Comparison of ENCODE assay signal across 13 cellular contexts in the genomic region with DNA sequence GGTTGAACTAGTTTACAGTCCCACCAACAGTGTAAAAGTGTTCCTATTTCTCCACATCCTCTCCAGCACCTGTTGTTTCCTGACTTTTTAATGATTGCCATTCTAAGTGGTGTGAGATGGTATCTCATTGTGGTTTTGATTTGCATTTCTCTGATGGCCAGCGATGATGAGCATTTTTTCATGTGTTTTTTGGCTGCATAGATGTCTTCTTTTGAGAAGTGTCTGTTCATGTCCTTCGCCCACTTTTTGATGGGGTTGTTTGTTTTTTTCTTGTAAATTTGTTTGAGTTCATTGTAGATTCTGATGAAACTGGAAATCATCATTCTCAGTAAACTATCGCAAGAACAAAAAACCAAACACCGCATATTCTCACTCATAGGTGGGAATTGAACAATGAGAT. TPM values are rescaled to one million over a fixed set of nuclear protein-coding genes. Genes with fewer than 3 reads are reported as not detected.
"Had no signal": no experiment of that assay in that cellular context is flagged by ENCODE, and none has a peak within 500 bp of the region (broad histone marks: within the 10 kb centered on the region; RNA-seq: fewer than 3 reads in every experiment).

No MANE protein-coding gene starts in this region.

RNA-seq across cellular contexts. Expression of gene TAL2, which starts 41.4 kb away (rescaled TPM):
- total RNA-seq: colonic mucosa, dermis blood vessel endothelial cell, endothelial cell of umbilical vein, epithelial cell of proximal tubule, esophagus mucosa, esophagus muscularis mucosa, esophagus squamous epithelium, fibroblast of villous mesenchyme, foreskin keratinocyte, gastroesophageal sphincter, glomerular endothelial cell, heart left ventricle, heart right ventricle had no signal
